Comparison of ENCODE assay signal across 14 cellular contexts in the genomic region with DNA sequence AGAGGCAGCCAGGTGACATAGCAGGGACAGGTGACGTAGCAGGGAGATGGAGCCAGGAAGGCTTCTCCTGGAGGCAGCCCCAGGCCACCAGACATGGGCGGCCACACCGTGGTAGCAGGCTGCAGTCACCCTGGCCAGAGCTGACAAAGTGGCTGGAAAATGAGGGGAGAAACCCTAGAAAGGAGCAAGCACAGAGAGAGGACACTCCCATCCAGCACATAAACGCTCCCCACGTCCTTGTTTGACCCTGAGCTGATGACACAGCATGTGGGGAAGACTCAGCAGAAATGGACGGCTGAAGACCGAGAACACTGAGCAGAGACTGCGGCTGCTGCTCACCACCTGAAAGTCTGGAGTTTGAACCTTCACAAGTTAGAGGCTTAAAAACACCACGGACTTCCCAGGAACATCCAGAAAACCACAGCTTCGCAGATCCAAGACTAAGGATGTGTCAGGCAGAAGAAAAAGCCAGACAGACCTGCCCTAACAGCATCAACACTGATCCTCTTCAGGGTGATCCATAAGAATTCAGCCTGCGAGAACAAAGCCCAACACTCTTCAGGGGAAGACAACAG. TPM values are rescaled to one million over a fixed set of nuclear protein-coding genes. Genes with fewer than 3 reads are reported as not detected.
DNase-seq lines count a peak whose midpoint lies in the region; ATAC-seq, FAIRE-seq and TF ChIP-seq lines count a peak whose summit lies in the region.
"Had no signal": no experiment of that assay in that cellular context is flagged by ENCODE, and none has a peak within 500 bp of the region (broad histone marks: within the 10 kb centered on the region; RNA-seq: fewer than 3 reads in every experiment).

No MANE protein-coding gene starts in this region.

- no peak overlapping the region for H3K4me3 ChIP-seq in endocrine pancreas (ENCODE audit: control insufficient read depth, insufficient read depth, low read length)
- H3K4me3 ChIP-seq in testis, result no peak overlapping the region

- H3K27me3 ChIP-seq in endocrine pancreas (ENCODE audit: control insufficient read depth, insufficient read depth, low read length) (no peaks in the 10 kb centered on the region), testis (no peaks in the 10 kb centered on the region)

- H3K4me1 Mint-ChIP-seq in mesothelial cell of epicardium, result peaks cover 2% of the 10 kb centered on the region

- H3K9me3 Mint-ChIP-seq in mesothelial cell of epicardium, result no peaks in the 10 kb centered on the region
- H3K9me3 Mint-ChIP-seq: stimulated activated naive CD8-positive, alpha-beta T cell treated with anti-CD3 and anti-CD28 coated beads, Interleukin-15, amount 100 ng/mL, for 72 hours had no signal

- no peak for TF ChIP-seq POLR2A in testis (IDR thresholded peaks at IDR 0.05)

- intact Hi-C loops in testis (cut with DNase I; ENCODE audit: low total_unique reads), result no loop called here

- ATAC-seq in GM18502 (IDR thresholded peaks at IDR 0.05; ENCODE audit: poor library complexity, unreplicated experiment), result no peak
- ATAC-seq: left colon; PC-3; stimulated activated naive CD8-positive, alpha-beta T cell treated with anti-CD3 and anti-CD28 coated beads, Interleukin-15, amount 100 ng/mL, for 72 hours had no signal

- DNase-seq in NCI-H2227 (lab: John Stamatoyannopoulos, UW; ENCODE audit: unreplicated experiment), result peak; percentile 74
- no peak for DNase-seq in mesothelial cell of epicardium (ENCODE audit: low spot score in 2 of 2, unreplicated experiment in 2 of 2)
- peak; percentile 61 for DNase-seq in testis
- no peak for DNase-seq in NCI-H1436 (lab: John Stamatoyannopoulos, UW)
- no peak for DNase-seq in D721Med (ENCODE audit: insufficient read length, low spot score)
- no peak for DNase-seq in activated CD4-positive, alpha-beta T cell treated with anti-CD3 and anti-CD28 coated beads, Interleukin-2, amount 50 U/mL, for 1 hour
- DNase-seq: activated naive CD4-positive, alpha-beta T cell; left colon; NCI-H1105 treated with DMSO at 0.1 percent for 48 hours; PC-3; stimulated activated naive CD8-positive, alpha-beta T cell treated with anti-CD3 and anti-CD28 coated beads, Interleukin-15, amount 100 ng/mL, for 72 hours had no signal

- FAIRE-seq in D721Med (lab: Jason Lieb, UNC), result no peak

- H3K27ac ChIP-seq in testis, result peak overlapping the region; percentile 51 to 76
- H3K27ac ChIP-seq: HL-60 had no signal

- no peaks in the 10 kb centered on the region for H3K27me3 Mint-ChIP-seq in mesothelial cell of epicardium (ENCODE audit: low read depth)
- H3K27me3 Mint-ChIP-seq: stimulated activated naive CD8-positive, alpha-beta T cell treated with anti-CD3 and anti-CD28 coated beads, Interleukin-15, amount 100 ng/mL, for 72 hours had no signal

- H3K27ac Mint-ChIP-seq in mesothelial cell of epicardium, result peak overlapping the region; percentile 81

- TF ChIP-seq CTCF in mesothelial cell of epicardium (IDR thresholded peaks at IDR 0.05; ENCODE audit: unreplicated experiment), result no peak
- TF ChIP-seq CTCF in testis (IDR thresholded peaks at IDR 0.05), result no peak
- no peak for TF ChIP-seq CTCF in D721Med (IDR thresholded peaks at IDR 0.05; ENCODE audit: insufficient read depth, missing control alignments)

- H3K4me3 Mint-ChIP-seq in mesothelial cell of epicardium, result no peak overlapping the region
- H3K4me3 Mint-ChIP-seq: stimulated activated naive CD8-positive, alpha-beta T cell treated with anti-CD3 and anti-CD28 coated beads, Interleukin-15, amount 100 ng/mL, for 72 hours had no signal

- H3K9me3 ChIP-seq in endocrine pancreas (ENCODE audit: control insufficient read depth, low read length), result no peaks in the 10 kb centered on the region
- H3K9me3 ChIP-seq in testis, result no peaks in the 10 kb centered on the region

- no peaks in the 10 kb centered on the region for H3K4me1 ChIP-seq in endocrine pancreas (ENCODE audit: control insufficient read depth, insufficient read depth, low read length)
- peaks cover 15% of the 10 kb centered on the region for H3K4me1 ChIP-seq in testis

- H3K36me3 ChIP-seq in endocrine pancreas (ENCODE audit: control insufficient read depth, insufficient read depth, low read length) (no peaks in the 10 kb centered on the region), testis (ENCODE audit: low read depth, missing control alignments) (no peaks in the 10 kb centered on the region)

- H3K9ac ChIP-seq in endocrine pancreas (ENCODE audit: control insufficient read depth, insufficient read depth, low read length), result peak overlapping the region; percentile 32

- peaks cover 22% of the 10 kb centered on the region for H3K36me3 Mint-ChIP-seq in mesothelial cell of epicardium

- 58 to 64% methylated on average over 11 of the region's 11 CpGs for WGBS in testis, 2 donors

RNA-seq across cellular contexts. Expression of gene DRD4, which starts 28.7 kb away (rescaled TPM):
- total RNA-seq in mesothelial cell of epicardium, result 2.1 to 3.1 TPM (median 2.5 TPM) in 3 replicates
- 1 to 10 TPM; 2.0 to 3.3 TPM for total RNA-seq in testis
- 1.5 TPM for polyA plus RNA-seq in testis (ENCODE audit: insufficient read depth, low read depth, low replicate concordance)

RNA-seq across cellular contexts. Expression of gene DEAF1, which starts 29.2 kb away (rescaled TPM):
- total RNA-seq in mesothelial cell of epicardium (59.6 to 64.9 TPM (median 64.0 TPM) in 3 replicates), testis (100 to 1,000 TPM in 1 of 2 donors, 10 to 100 TPM in 1; 82.5 to 116 TPM)
- 47.9 TPM for polyA plus RNA-seq in testis (ENCODE audit: insufficient read depth, low read depth, low replicate concordance)

RNA-seq across cellular contexts. Expression of gene TMEM80, which starts 29.8 kb away (rescaled TPM):
- 25.7 to 30.7 TPM (median 28.7 TPM) in 3 replicates for total RNA-seq in mesothelial cell of epicardium
- 10 to 100 TPM; 72.8 to 74.5 TPM for total RNA-seq in testis
- polyA plus RNA-seq in testis (ENCODE audit: insufficient read depth, low read depth, low replicate concordance), result 38.9 TPM

RNA-seq across cellular contexts. Expression of gene SCT, which starts 38.8 kb away (rescaled TPM):
- total RNA-seq in mesothelial cell of epicardium (1.2 to 1.7 TPM (median 1.3 TPM) in 3 replicates), testis (1 to 10 TPM; 3.4 to 9.3 TPM)
- polyA plus RNA-seq in testis (ENCODE audit: insufficient read depth, low read depth, low replicate concordance), result 1.5 TPM
- total RNA-seq: PC-3 had no signal

RNA-seq across cellular contexts. Expression of gene EPS8L2, which starts 40.2 kb away (rescaled TPM):
- total RNA-seq in mesothelial cell of epicardium (105 to 112 TPM (median 111 TPM) in 3 replicates), testis (10 to 100 TPM; 27.3 to 29.1 TPM)
- 14.3 TPM for polyA plus RNA-seq in testis (ENCODE audit: insufficient read depth, low read depth, low replicate concordance)

Comparison
In these comparisons a context has a peak if more than half of its experiments do, and no peak if none do; other contexts are left out.
1. DNase-seq: peak in NCI-H2227 (single experiment) and testis (single experiment); none in mesothelial cell of epicardium (0 of 2), NCI-H1436 (single experiment), D721Med (single experiment) and activated CD4-positive, alpha-beta T cell treated with anti-CD3 and anti-CD28 coated beads, Interleukin-2, amount 50 U/mL, for 1 hour (single experiment).